In genomic region chr4:1720163-1720983, GRCh38 we compare ENCODE assay signal across 9 cellular contexts. TPM values are rescaled to one million over a fixed set of nuclear protein-coding genes. Genes with fewer than 3 reads are reported as not detected.
A peak's percentile ranks its signal among the peaks of the same experiment; 100 is the strongest.
DNase-seq lines count a peak whose midpoint lies in the region; FAIRE-seq and TF ChIP-seq lines count a peak whose summit lies in the region.
"Had no signal": no experiment of that assay in that cellular context is flagged by ENCODE, and none has a peak within 500 bp of the region (broad histone marks: within the 10 kb centered on the region; RNA-seq: fewer than 3 reads in every experiment).

No MANE protein-coding gene starts in this region.

- H3K27me3 ChIP-seq in GM23248 (replicated peaks; ENCODE audit: insufficient read depth) = no peaks in the 10 kb centered on the region

- H3K4me2 ChIP-seq in GM23248 (ENCODE audit: unreplicated experiment) = peak overlapping the region; percentile 90

- H3K36me3 ChIP-seq in GM23248 (ENCODE audit: low read depth) = no peaks in the 10 kb centered on the region

- H3K4me3 ChIP-seq in GM23248 = peak overlapping the region; percentile 92

- DNase-seq in GM12891 (ENCODE audit: insufficient read length, low spot score) (no peak), GM23248 (peak; percentile 77), MV-4-11 (lab: John Stamatoyannopoulos, UW) (peak; percentile 40), germinal center (ENCODE audit: low spot score) (peak; percentile 44), nucleus accumbens (lab: John Stamatoyannopoulos, UW) (peak in 29 of 56 donors; percentile 8 to 63 (median 42)), HPDE6-E6E7 (ENCODE audit: extremely low spot score) (no peak), NCI-H345 treated with DMSO at 0.1 percent for 48 hours (lab: John Stamatoyannopoulos, UW; ENCODE audit: unreplicated experiment) (no peak)
- peak; percentile 66 for DNase-seq in activated naive CD4-positive, alpha-beta T cell treated with anti-CD3 and anti-CD28 coated beads for 36 hours

- peak overlapping the region; percentile 93 for H3K27ac Mint-ChIP-seq in activated naive CD4-positive, alpha-beta T cell treated with anti-CD3 and anti-CD28 coated beads for 36 hours

- H3K9ac ChIP-seq in GM23248 = peak overlapping the region; percentile 85

- H2AFZ ChIP-seq in GM23248 = peak overlapping the region; percentile 79

- CTCF ChIA-PET in activated naive CD4-positive, alpha-beta T cell treated with anti-CD3 and anti-CD28 coated beads for 36 hours (lab: Charles Lee) = interaction anchor here (0.7 to 2.9 kb wide), 3 partner anchors 8 to 27 kb away, joined by 3 to 16 read pairs (median 3); partner anchors contain the start of gene SLBP

- peak overlapping the region; percentile 73 for H3K27ac ChIP-seq in GM23248

- peaks cover 86% of the 10 kb centered on the region for H3K79me2 ChIP-seq in GM23248 (ENCODE audit: insufficient read depth)

- no peaks in the 10 kb centered on the region for H4K20me1 ChIP-seq in GM23248 (ENCODE audit: insufficient read depth)

- intact Hi-C loops in activated naive CD4-positive, alpha-beta T cell treated with anti-CD3 and anti-CD28 coated beads for 36 hours (cut with micrococcal nuclease) = loop anchor here (2.0 to 10.0 kb wide), 6 partner anchors 36 to 744 kb away; partner anchors contain the start of genes FAM53A, FGFRL1, MAEA and RNF4

- no peaks in the 10 kb centered on the region for H3K9me3 Mint-ChIP-seq in activated naive CD4-positive, alpha-beta T cell treated with anti-CD3 and anti-CD28 coated beads for 36 hours

- no peaks in the 10 kb centered on the region for H3K9me3 ChIP-seq in GM23248 (ENCODE audit: low read depth)

- H3F3A ChIP-seq in GM23248 (ENCODE audit: insufficient read depth) = no peaks in the 10 kb centered on the region

- H3K4me1 ChIP-seq in GM23248 (ENCODE audit: insufficient read depth) = peaks cover 11% of the 10 kb centered on the region; the same call in 1 of the 2 replicates

- peak overlapping the region; percentile 85 for H3K4me3 Mint-ChIP-seq in activated naive CD4-positive, alpha-beta T cell treated with anti-CD3 and anti-CD28 coated beads for 36 hours

- H3K9me2 ChIP-seq in GM23248 (ENCODE audit: insufficient read depth) = no peaks in the 10 kb centered on the region

- peaks cover 54% of the 10 kb centered on the region for H3K4me1 Mint-ChIP-seq in activated naive CD4-positive, alpha-beta T cell treated with anti-CD3 and anti-CD28 coated beads for 36 hours (ENCODE audit: low read depth)

- H3K36me3 Mint-ChIP-seq in activated naive CD4-positive, alpha-beta T cell treated with anti-CD3 and anti-CD28 coated beads for 36 hours (ENCODE audit: low read depth) = peaks cover 43% of the 10 kb centered on the region

- in situ Hi-C loops in GM23248 (cut with MboI) = no loop called here

- TF ChIP-seq POLR2A in GM12891 (IDR thresholded peaks at IDR 0.05; ENCODE audit: low read depth, low read length) = no peak

- peak; percentile 88 for FAIRE-seq in GM12891 (lab: Jason Lieb, UNC)
- FAIRE-seq: islet of Langerhans had no signal

- no peaks in the 10 kb centered on the region for H3K27me3 Mint-ChIP-seq in activated naive CD4-positive, alpha-beta T cell treated with anti-CD3 and anti-CD28 coated beads for 36 hours (ENCODE audit: low read depth)

- 4% methylated on average over 52 to 72 of the region's 79 CpGs for WGBS in GM23248 (ENCODE audit: low coverage in 1 of 2, low lambda C conversion rate in 2 of 2, missing lambda C conversion rate in 2 of 2), 2 experiments

TF ChIP-seq in GM12891, 5 proteins besides CTCF, POLR2A, EP300 and RAD21:
- TF ChIP-seq PAX5 (IDR thresholded peaks at IDR 0.05; ENCODE audit: insufficient read depth, low read length, severe bottlenecking) = no peak
- TF ChIP-seq POLR2AphosphoS5 (IDR thresholded peaks at IDR 0.05; ENCODE audit: low read depth, low read length) = peak; percentile 53; the same call in 1 of the 2 replicates

RNA-seq across cellular contexts. Expression of gene TMEM129, which starts 0.8 kb away (rescaled TPM):
- 10.3 TPM for polyA plus RNA-seq in GM12891 (2012; ENCODE audit: low read depth, missing spikeins)
- 55.4 and 80.2 TPM in 2 replicates for total RNA-seq in GM23248 (2014; rRNA removed; shearing (Covaris generic))
- polyA plus RNA-seq in GM23248 (2016; fragmentation: Nextera tagmentation; extraction: Ambion mirVana) = 32.6 and 35.7 TPM in 2 replicates
- 10 to 100 TPM; 19.0 to 19.8 TPM for total RNA-seq in activated naive CD4-positive, alpha-beta T cell treated with anti-CD3 and anti-CD28 coated beads for 36 hours

RNA-seq across cellular contexts. Expression of gene TACC3, which starts 0.9 kb away (rescaled TPM):
- polyA plus RNA-seq in GM12891 (2012; ENCODE audit: low read depth, missing spikeins) = 67.9 TPM
- total RNA-seq in GM23248 (2014; rRNA removed; shearing (Covaris generic)) = 3.8 and 9.7 TPM in 2 replicates
- polyA plus RNA-seq in GM23248 (2016; fragmentation: Nextera tagmentation; extraction: Ambion mirVana) = 18.2 and 21.1 TPM in 2 replicates
- 100 to 1,000 TPM; 246 to 264 TPM for total RNA-seq in activated naive CD4-positive, alpha-beta T cell treated with anti-CD3 and anti-CD28 coated beads for 36 hours

RNA-seq across cellular contexts. Expression of gene SLBP, which starts 8.3 kb away (rescaled TPM):
- polyA plus RNA-seq in GM12891 (2012; ENCODE audit: low read depth, missing spikeins) = 58.6 TPM
- 72.7 and 74.4 TPM in 2 replicates for total RNA-seq in GM23248 (2014; rRNA removed; shearing (Covaris generic))
- polyA plus RNA-seq in GM23248 (2016; fragmentation: Nextera tagmentation; extraction: Ambion mirVana) = 85.6 and 85.8 TPM in 2 replicates
- 10 to 100 TPM; 75.4 to 77.1 TPM for total RNA-seq in activated naive CD4-positive, alpha-beta T cell treated with anti-CD3 and anti-CD28 coated beads for 36 hours

RNA-seq across cellular contexts. Expression of gene FAM53A, which starts 36.3 kb away (rescaled TPM):
- polyA plus RNA-seq in GM12891 (2012; ENCODE audit: low read depth, missing spikeins) = 0.62 TPM
- 3.8 and 15.3 TPM in 2 replicates for total RNA-seq in GM23248 (2014; rRNA removed; shearing (Covaris generic))
- 1.4 and 2.8 TPM in 2 replicates for polyA plus RNA-seq in GM23248 (2016; fragmentation: Nextera tagmentation; extraction: Ambion mirVana)
- total RNA-seq in activated naive CD4-positive, alpha-beta T cell treated with anti-CD3 and anti-CD28 coated beads for 36 hours = 1 to 10 TPM; 2.6 to 3.0 TPM

Comparison
In these comparisons a context has a peak if more than half of its experiments do, and no peak if none do; other contexts are left out.
1. DNase-seq: peak in GM23248 (single experiment), MV-4-11 (single experiment), activated naive CD4-positive, alpha-beta T cell treated with anti-CD3 and anti-CD28 coated beads for 36 hours (single experiment), germinal center (single experiment) and nucleus accumbens (29 of 56); none in GM12891 (single experiment), HPDE6-E6E7 (single experiment) and NCI-H345 treated with DMSO at 0.1 percent for 48 hours (single experiment).
2. RNA of gene TACC3, which starts 0.9 kb away (total RNA-seq): 246 to 264 TPM in activated naive CD4-positive, alpha-beta T cell treated with anti-CD3 and anti-CD28 coated beads for 36 hours; 3.8 to 9.7 TPM in GM23248; every median in the first group is over 10 times any median in the second.